8 cellular contexts compared by ENCODE assay signal in the genomic region with DNA sequence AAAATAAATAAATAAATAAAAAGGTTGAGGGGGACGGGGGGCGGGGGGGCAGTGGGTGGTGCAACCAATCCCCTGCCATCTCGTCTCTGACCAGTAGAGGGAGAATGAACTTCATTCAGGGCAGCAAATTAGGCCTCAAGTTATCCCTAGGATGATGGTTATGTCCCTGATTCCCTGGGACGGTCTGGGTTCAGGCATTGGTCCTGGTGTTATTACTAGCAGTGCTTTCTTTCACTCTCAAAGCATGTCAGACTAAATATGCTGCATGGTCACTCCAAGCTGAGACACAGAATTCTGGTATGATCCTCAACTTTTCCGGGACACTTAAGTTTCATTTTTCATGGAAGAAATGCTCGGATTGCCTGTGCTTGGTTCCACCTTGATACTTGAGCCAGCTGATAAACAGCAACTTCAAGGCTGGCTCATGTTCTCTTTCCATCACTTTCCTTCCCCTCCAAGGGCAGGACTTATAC. TPM values are rescaled to one million over a fixed set of nuclear protein-coding genes. Genes with fewer than 3 reads are reported as not detected.
DNase-seq lines count a peak whose midpoint lies in the region; ATAC-seq and TF ChIP-seq lines count a peak whose summit lies in the region.

No MANE protein-coding gene starts in this region.

- H3K4me1 ChIP-seq in ACC112 (ENCODE audit: control insufficient read depth, insufficient read depth, low read length, unreplicated experiment) (peaks cover 48% of the 10 kb centered on the region), thyroid gland (peaks cover 58 to 63% of the 10 kb centered on the region in 2 donors)

- H2AFZ ChIP-seq in ACC112 (ENCODE audit: low read length, unreplicated experiment): no peak overlapping the region

- H3K27ac ChIP-seq in ACC112 (ENCODE audit: low read depth, low read length) (peak overlapping the region; percentile 74), thyroid gland (peak overlapping the region; percentile 86 to 97 (median 91))

- peak overlapping the region; percentile 5; the same call in 1 of the 2 replicates for H3K4me3 ChIP-seq in ACC112 (ENCODE audit: low read depth, low read length)
- H3K4me3 ChIP-seq in GM06990 (replicated peaks; ENCODE audit: low read depth, low read length): no peak overlapping the region
- H3K4me3 ChIP-seq in astrocyte of the spinal cord (ENCODE audit: low read depth, low read length): no peak overlapping the region
- no peak overlapping the region for H3K4me3 ChIP-seq in thyroid gland (replicated peaks in 1 of 3)

- H3K36me3 ChIP-seq in ACC112 (ENCODE audit: insufficient read depth, low read length) (no peaks in the 10 kb centered on the region), GM06990 (ENCODE audit: control insufficient read depth, insufficient read depth, low read length) (peaks cover 5% of the 10 kb centered on the region), thyroid gland (no peaks in the 10 kb centered on the region)

- TF ChIP-seq CTCF in GM06990 (IDR thresholded peaks at IDR 0.05; ENCODE audit: insufficient read depth, low read length, poor library complexity, severe bottlenecking) (peak; percentile 59), astrocyte of the spinal cord (IDR thresholded peaks at IDR 0.05; ENCODE audit: low read depth, low read length) (peak; percentile 60), thyroid gland (IDR thresholded peaks at IDR 0.05) (peak; percentile 27 to 67 (median 50))

- no peaks in the 10 kb centered on the region for H3K9me3 ChIP-seq in thyroid gland

- DNase-seq in GM06990 (ENCODE audit: extremely low read depth, insufficient read length) (no peak), NCI-H748 (lab: John Stamatoyannopoulos, UW; ENCODE audit: unreplicated experiment) (peak; percentile 45), astrocyte of the spinal cord (ENCODE audit: low read depth, low spot score) (peak; percentile 65), iris pigment epithelial cell (ENCODE audit: low read depth) (peak; percentile 66), thyroid gland (peak; percentile 29 to 43)

- WGBS in thyroid gland, 2 donors: 19 to 24% methylated on average over 6 of the region's 6 CpGs

- no peak for TF ChIP-seq POLR2A in thyroid gland (IDR thresholded peaks at IDR 0.05)

- H3K27me3 ChIP-seq in ACC112 (ENCODE audit: insufficient read depth, low read length) (no peaks in the 10 kb centered on the region), GM06990 (replicated peaks; ENCODE audit: control insufficient read depth, insufficient read depth, low read length) (no peaks in the 10 kb centered on the region), thyroid gland (no peaks in the 10 kb centered on the region)

- intact Hi-C loops in thyroid gland (cut with DNase I): no loop called here

- in situ Hi-C loops in astrocyte of the spinal cord (cut with HindIII; ENCODE audit: low sequenced_read_pairs): no loop called here

- no peak for ATAC-seq in HG03378 (IDR thresholded peaks at IDR 0.05; ENCODE audit: unreplicated experiment)
- no peak for ATAC-seq in HG03135 (IDR thresholded peaks at IDR 0.05; ENCODE audit: unreplicated experiment)

- peaks cover 13% of the 10 kb centered on the region for H3K79me2 ChIP-seq in ACC112 (ENCODE audit: control insufficient read depth, insufficient read depth, low read length, unreplicated experiment)

RNA-seq across cellular contexts. Expression of gene DAP, which starts 59.4 kb away (rescaled TPM):
- 100 to 1,000 TPM in 3 of 4 donors, 10 to 100 TPM in 1; 66.1 to 130 (median 106) TPM for total RNA-seq in thyroid gland
